ENCODE assay signal across 19 cellular contexts in the genomic region with DNA sequence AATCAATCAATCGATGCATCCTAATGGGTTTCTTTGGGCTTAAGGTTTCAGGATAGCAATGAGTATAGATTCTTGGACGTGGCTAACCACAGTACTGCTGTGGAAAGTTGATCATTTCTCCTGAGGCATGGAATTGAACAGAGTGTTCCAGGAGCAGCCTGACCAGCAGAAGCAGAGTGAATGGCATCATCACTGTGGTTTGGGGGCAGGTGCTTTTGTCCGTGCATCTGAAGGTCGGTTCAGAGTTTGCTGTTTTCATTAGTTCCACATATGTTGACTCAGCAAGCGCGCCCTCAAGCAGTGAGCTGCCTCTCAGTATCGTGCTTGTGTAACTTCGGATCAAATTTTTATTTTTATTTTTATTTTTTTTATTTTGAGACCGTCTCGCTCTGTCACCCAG. TPM values are rescaled to one million over a fixed set of nuclear protein-coding genes. Genes with fewer than 3 reads are reported as not detected.
DNase-seq lines count a peak whose midpoint lies in the region; TF ChIP-seq lines count a peak whose summit lies in the region.
"Had no signal": no experiment of that assay in that cellular context is flagged by ENCODE, and none has a peak within 500 bp of the region (broad histone marks: within the 10 kb centered on the region; RNA-seq: fewer than 3 reads in every experiment).

No MANE protein-coding gene starts in this region.

- H3K9me3 ChIP-seq in fibroblast of lung (ENCODE audit: control insufficient read depth, insufficient read depth, low read depth, low read length) (no peaks in the 10 kb centered on the region), GM23248 (ENCODE audit: low read depth) (no peaks in the 10 kb centered on the region)

- in situ Hi-C loops in GM23248 (cut with MboI): no loop called here

- H3K36me3 Mint-ChIP-seq in HFFc6 (ENCODE audit: low read depth): peaks cover 5% of the 10 kb centered on the region; the same call in 1 of the 2 replicates

- no peaks in the 10 kb centered on the region for H3K9me3 Mint-ChIP-seq in HFFc6
- H3K9me3 Mint-ChIP-seq: GM23338 had no signal

- no peaks in the 10 kb centered on the region for H3K9me2 ChIP-seq in GM23248 (ENCODE audit: insufficient read depth)

- no peak overlapping the region for H3K9ac ChIP-seq in fibroblast of lung (ENCODE audit: insufficient read depth, low read length)
- no peak overlapping the region for H3K9ac ChIP-seq in GM23248

- H3K36me3 ChIP-seq in fibroblast of lung (ENCODE audit: control insufficient read depth, insufficient read depth, low read length) (no peaks in the 10 kb centered on the region), GM23248 (ENCODE audit: low read depth) (no peaks in the 10 kb centered on the region)

- no peak overlapping the region for H3K4me2 ChIP-seq in fibroblast of lung (ENCODE audit: extremely low read depth, insufficient read depth, low read length)
- H3K4me2 ChIP-seq in GM23248 (ENCODE audit: unreplicated experiment): no peak overlapping the region
- H3K4me2 ChIP-seq: GM23338 had no signal

- no peak overlapping the region for H3K4me3 ChIP-seq in fibroblast of lung (replicated peaks in 1 of 4; ENCODE audit: control extremely low read depth in 1 of 4, insufficient read depth in 1 of 4, low read depth in 3 of 4, low read length in 4 of 4)
- no peak overlapping the region for H3K4me3 ChIP-seq in GM23248
- H3K4me3 ChIP-seq: GM23338 had no signal

- H3K4me1 Mint-ChIP-seq in HFFc6 (ENCODE audit: low read depth): peaks cover 18% of the 10 kb centered on the region

- WGBS in GM23248 (ENCODE audit: low coverage in 1 of 2, low lambda C conversion rate in 2 of 2, missing lambda C conversion rate in 2 of 2), 2 experiments: 97% methylated on average over 10 of the region's 10 CpGs

- H3K27ac ChIP-seq in fibroblast of lung (ENCODE audit: insufficient read depth, low read length) (no peak overlapping the region), GM23248 (no peak overlapping the region)
- H3K27ac ChIP-seq: C4-2B had no signal

- no peak overlapping the region for H2AFZ ChIP-seq in fibroblast of lung (ENCODE audit: low read length)
- no peak overlapping the region for H2AFZ ChIP-seq in GM23248
- H2AFZ ChIP-seq: GM23338 had no signal

- peaks cover 2% of the 10 kb centered on the region; the same call in 1 of the 2 replicates for H3K27me3 Mint-ChIP-seq in HFFc6 (ENCODE audit: insufficient read depth)

- peaks cover 22% of the 10 kb centered on the region for H3F3A ChIP-seq in GM23248 (ENCODE audit: insufficient read depth)

- H4K20me1 ChIP-seq in fibroblast of lung (ENCODE audit: control insufficient read depth, extremely low read depth, insufficient read depth, low read length) (no peaks in the 10 kb centered on the region), GM23248 (ENCODE audit: insufficient read depth) (no peaks in the 10 kb centered on the region)

- TF ChIP-seq CTCF in fibroblast of lung (conservative IDR thresholded peaks at IDR 0.05 in 1 of 2, IDR thresholded peaks at IDR 0.05 in 1 of 2; ENCODE audit: low read depth in 1 of 2, low read length in 2 of 2): no peak
- TF ChIP-seq CTCF in HFFc6 (IDR thresholded peaks at IDR 0.05): no peak

- peaks cover 5% of the 10 kb centered on the region for H3K4me1 ChIP-seq in fibroblast of lung (ENCODE audit: control insufficient read depth, extremely low read depth, insufficient read depth, low read length)
- H3K4me1 ChIP-seq in GM23248 (ENCODE audit: insufficient read depth): peaks cover 20% of the 10 kb centered on the region

- H3K27me3 ChIP-seq in fibroblast of lung (ENCODE audit: control insufficient read depth, insufficient read depth, low read length) (no peaks in the 10 kb centered on the region), GM23248 (replicated peaks; ENCODE audit: insufficient read depth) (no peaks in the 10 kb centered on the region)

- no peaks in the 10 kb centered on the region for H3K79me2 ChIP-seq in fibroblast of lung (ENCODE audit: control insufficient read depth, insufficient read depth, low read length)
- 0 out of 2 replicates have a peak, but pooled peaks cover 3% of the 10 kb centered on the region for H3K79me2 ChIP-seq in GM23248 (ENCODE audit: insufficient read depth)

- no peak overlapping the region for H3K4me3 Mint-ChIP-seq in HFFc6
- H3K4me3 Mint-ChIP-seq: GM23338 had no signal

- peak; percentile 54 for DNase-seq in M059J (ENCODE audit: low read depth)
- peak; percentile 67 for DNase-seq in RPMI7951 (ENCODE audit: low read depth)
- DNase-seq in fibroblast of lung (ENCODE audit: low read depth in 2 of 2): peak; percentile 15 to 24
- peak; percentile 43 for DNase-seq in renal cortical epithelial cell (ENCODE audit: low read depth)
- no peak for DNase-seq in HFFc6
- no peak for DNase-seq in HuH-7.5 (ENCODE audit: low spot score)
- no peak for DNase-seq in GM23248
- DNase-seq: ACHN; AML-193; HCEC 1CT; KBM-7; NCI-H1105; NCI-H2081; NCI-H510A; NCI-H748 treated with DMSO at 0.1 percent for 48 hours; NK-92 treated with Interleukin-12 subunit alpha and Interleukin-12 subunit beta, amount 100 ng/mL, for 24 hours; Right ventricle myocardium superior had no signal

- no peak overlapping the region for H3K27ac Mint-ChIP-seq in HFFc6
- H3K27ac Mint-ChIP-seq: GM23338 had no signal

RNA-seq across cellular contexts. Expression of a gene that starts 24.9 kb away (rescaled TPM):
- total RNA-seq in M059J (2014; rRNA removed; shearing (Covaris generic)): 5.8 and 18.0 TPM in 2 replicates
- 2.6 and 3.5 TPM in 2 replicates for total RNA-seq in RPMI7951 (2014; rRNA removed; shearing (Covaris generic))
- total RNA-seq in fibroblast of lung (19.5 and 22.3 TPM in 2 replicates), renal cortical epithelial cell (7.5 and 20.3 TPM in 2 replicates)
- polyA plus RNA-seq in fibroblast of lung (11.7 and 13.8 TPM in 2 replicates), GM23248 (2016; fragmentation: Nextera tagmentation; extraction: Ambion mirVana) (5.4 and 5.8 TPM in 2 replicates)
- 9.4 and 9.8 TPM in 2 replicates for polyA plus RNA-seq in fibroblast of lung (2012)
- polyA minus RNA-seq in fibroblast of lung (ENCODE audit: low replicate concordance): 11.9 and 13.1 TPM in 2 replicates
- 10 to 100 TPM; 12.5 to 15.4 (median 13.8) TPM for total RNA-seq in HFFc6 (2021; fragmentation: NEBNext Ultra II Directional; extraction: Animal tissue kit (Norgen Biotek cat#: 25700))
- 5.3 and 7.6 TPM in 2 replicates for total RNA-seq in GM23248 (2014; rRNA removed; shearing (Covaris generic))

RNA-seq across cellular contexts. Expression of a gene that starts 41.2 kb away (rescaled TPM):
- 57.0 and 78.0 TPM in 2 replicates for total RNA-seq in M059J (2014; rRNA removed; shearing (Covaris generic))
- total RNA-seq in RPMI7951 (2014; rRNA removed; shearing (Covaris generic)): 41.7 and 46.4 TPM in 2 replicates
- total RNA-seq in fibroblast of lung (88.6 and 135 TPM in 2 replicates), renal cortical epithelial cell (133 and 137 TPM in 2 replicates)
- polyA plus RNA-seq in fibroblast of lung (86.2 and 96.4 TPM in 2 replicates), GM23248 (2016; fragmentation: Nextera tagmentation; extraction: Ambion mirVana) (39.3 and 39.9 TPM in 2 replicates)
- polyA plus RNA-seq in fibroblast of lung (2012): 65.1 and 75.5 TPM in 2 replicates
- 458 and 490 TPM in 2 replicates for polyA minus RNA-seq in fibroblast of lung (ENCODE audit: low replicate concordance)
- total RNA-seq in HFFc6 (2021; fragmentation: NEBNext Ultra II Directional; extraction: Animal tissue kit (Norgen Biotek cat#: 25700)): 10 to 100 TPM; 73.9 to 90.4 (median 78.1) TPM
- 71.8 and 95.2 TPM in 2 replicates for total RNA-seq in GM23248 (2014; rRNA removed; shearing (Covaris generic))

RNA-seq across cellular contexts. Expression of a gene that starts 59.7 kb away (rescaled TPM):
- total RNA-seq in M059J (2014; rRNA removed; shearing (Covaris generic)): not detected in 2 replicates
- not detected in 2 replicates for total RNA-seq in RPMI7951 (2014; rRNA removed; shearing (Covaris generic))
- total RNA-seq in fibroblast of lung (not detected in 2 replicates), renal cortical epithelial cell (not detected in 2 replicates)
- polyA plus RNA-seq in fibroblast of lung (0.10 TPM in 1 of 2 replicates, not detected in the other), GM23248 (2016; fragmentation: Nextera tagmentation; extraction: Ambion mirVana) (not detected in 2 replicates)
- polyA plus RNA-seq in fibroblast of lung (2012): not detected in 2 replicates
- not detected in 2 replicates for polyA minus RNA-seq in fibroblast of lung (ENCODE audit: low replicate concordance)
- not detected for total RNA-seq in HFFc6 (2021; fragmentation: NEBNext Ultra II Directional; extraction: Animal tissue kit (Norgen Biotek cat#: 25700))
- not detected in 2 replicates for total RNA-seq in GM23248 (2014; rRNA removed; shearing (Covaris generic))
- total RNA-seq: GM23338, Right ventricle myocardium superior had no signal
- polyA plus RNA-seq: GM23338 had no signal

Comparison
In these comparisons a context has a peak if more than half of its experiments do, and no peak if none do; other contexts are left out.
1. DNase-seq: peak in M059J (single experiment), RPMI7951 (single experiment), fibroblast of lung (2 of 2) and renal cortical epithelial cell (single experiment); none in HFFc6 (single experiment), HuH-7.5 (single experiment) and GM23248 (single experiment).